ENCODE assay signal across 1 cellular context in genomic region chrX:12985336-12985735, GRCh38.
TF ChIP-seq lines count a peak whose summit lies in the region.

No MANE protein-coding gene starts in this region.

TF ChIP-seq in GM12878, 131 proteins besides CTCF, POLR2A, EP300 and RAD21 (continues in another document):
- TF ChIP-seq SPI1 (IDR thresholded peaks at IDR 0.05; ENCODE audit: borderline replicate concordance, insufficient read depth, low read depth, low read length), result no peak
- no peak for TF ChIP-seq ASH2L (IDR thresholded peaks at IDR 0.05; ENCODE audit: borderline replicate concordance, low read depth)
- TF ChIP-seq MEF2B (IDR thresholded peaks at IDR 0.05; ENCODE audit: partially characterized antibody, poor library complexity, severe bottlenecking), result peak; percentile 17
- TF ChIP-seq CREM (IDR thresholded peaks at IDR 0.05; ENCODE audit: low read depth), result no peak
- no peak for TF ChIP-seq IKZF1 (conservative IDR thresholded peaks at IDR 0.05)
- no peak for TF ChIP-seq RAD51 (IDR thresholded peaks at IDR 0.05)
- no peak for TF ChIP-seq ZNF207 (IDR thresholded peaks at IDR 0.05; ENCODE audit: borderline replicate concordance)
- peak; percentile 25; the same call in 1 of the 2 replicates for TF ChIP-seq LARP7 (IDR thresholded peaks at IDR 0.05)
- TF ChIP-seq RELB (IDR thresholded peaks at IDR 0.05; ENCODE audit: low read depth), result no peak
- 0 out of 2 replicates have a peak, but pooled peaks have one; percentile 15 for TF ChIP-seq ZNF24 (IDR thresholded peaks at IDR 0.05)
- TF ChIP-seq PAX8 (IDR thresholded peaks at IDR 0.05), result no peak
- TF ChIP-seq PBX3 (IDR thresholded peaks at IDR 0.05; ENCODE audit: insufficient replicate concordance, low read depth, low read length), result no peak
- TF ChIP-seq MXI1 (IDR thresholded peaks at IDR 0.05; ENCODE audit: low read depth, low read length), result no peak; the same call in 1 of the 2 replicates
- TF ChIP-seq MTA2 (IDR thresholded peaks at IDR 0.05; ENCODE audit: low read depth), result peak; percentile 30; the same call in 1 of the 2 replicates
- TF ChIP-seq NFIC (IDR thresholded peaks at IDR 0.05; ENCODE audit: low read depth, low read length), result no peak
- TF ChIP-seq CHD4 (IDR thresholded peaks at IDR 0.05), result no peak
- TF ChIP-seq ZNF384 (IDR thresholded peaks at IDR 0.05; ENCODE audit: borderline replicate concordance, low read depth, low read length), result no peak
- no peak for TF ChIP-seq NR2F1 (conservative IDR thresholded peaks at IDR 0.05)
- TF ChIP-seq CBX3 (IDR thresholded peaks at IDR 0.05; ENCODE audit: borderline replicate concordance, low read depth), result no peak
- no peak for TF ChIP-seq CUX1 (IDR thresholded peaks at IDR 0.05; ENCODE audit: insufficient replicate concordance, low read depth, low read length)
- TF ChIP-seq ZNF687 (IDR thresholded peaks at IDR 0.05), result 0 out of 2 replicates have a peak, but pooled peaks have one; percentile 4
- no peak for TF ChIP-seq BCL3 (IDR thresholded peaks at IDR 0.05; ENCODE audit: borderline replicate concordance, insufficient read depth, low read depth, low read length, poor library complexity, severe bottlenecking)
- no peak for TF ChIP-seq KDM1A (IDR thresholded peaks at IDR 0.05; ENCODE audit: borderline replicate concordance)
- 0 out of 2 replicates have a peak, but pooled peaks have one; percentile 42 for TF ChIP-seq ZNF217 (IDR thresholded peaks at IDR 0.05)
- no peak; a peak in 1 of 4 replicates for TF ChIP-seq ETV6 (conservative IDR thresholded peaks at IDR 0.05 in 1 of 2, IDR thresholded peaks at IDR 0.05 in 1 of 2; ENCODE audit: borderline replicate concordance in 1 of 2, low read depth in 1 of 2)
- TF ChIP-seq SMC3 (IDR thresholded peaks at IDR 0.05; ENCODE audit: borderline replicate concordance, low read length), result no peak
- TF ChIP-seq BRCA1 (IDR thresholded peaks at IDR 0.05; ENCODE audit: low read depth, low read length), result no peak
- no peak for TF ChIP-seq CBFB (IDR thresholded peaks at IDR 0.05; ENCODE audit: low read depth)
- no peak for TF ChIP-seq ZZZ3 (IDR thresholded peaks at IDR 0.05; ENCODE audit: control insufficient read depth, insufficient read length, low read depth)
- TF ChIP-seq CEBPB (IDR thresholded peaks at IDR 0.05; ENCODE audit: borderline replicate concordance in 1 of 2, low read depth in 2 of 2, low read length in 2 of 2), result no peak
- 0 out of 2 replicates have a peak, but pooled peaks have one; percentile 3 for TF ChIP-seq ZNF592 (IDR thresholded peaks at IDR 0.05)
- TF ChIP-seq ZBTB33 (IDR thresholded peaks at IDR 0.05), result no peak
- no peak for TF ChIP-seq ZBED1 (IDR thresholded peaks at IDR 0.05; ENCODE audit: borderline replicate concordance)
- no peak for TF ChIP-seq ATF2 (IDR thresholded peaks at IDR 0.05; ENCODE audit: low read length)
- TF ChIP-seq FOS (IDR thresholded peaks at IDR 0.05; ENCODE audit: borderline replicate concordance, extremely low read depth, insufficient read length), result no peak
- TF ChIP-seq SUPT20H (IDR thresholded peaks at IDR 0.05; ENCODE audit: borderline replicate concordance, control insufficient read depth, low read depth, low read length), result no peak
- no peak for TF ChIP-seq STAT1 (conservative IDR thresholded peaks at IDR 0.05)
- 0 out of 2 replicates have a peak, but pooled peaks have one; percentile 38 for TF ChIP-seq SMARCA5 (IDR thresholded peaks at IDR 0.05)
